Comparison of ENCODE assay signal across 20 cellular contexts in the genomic region with DNA sequence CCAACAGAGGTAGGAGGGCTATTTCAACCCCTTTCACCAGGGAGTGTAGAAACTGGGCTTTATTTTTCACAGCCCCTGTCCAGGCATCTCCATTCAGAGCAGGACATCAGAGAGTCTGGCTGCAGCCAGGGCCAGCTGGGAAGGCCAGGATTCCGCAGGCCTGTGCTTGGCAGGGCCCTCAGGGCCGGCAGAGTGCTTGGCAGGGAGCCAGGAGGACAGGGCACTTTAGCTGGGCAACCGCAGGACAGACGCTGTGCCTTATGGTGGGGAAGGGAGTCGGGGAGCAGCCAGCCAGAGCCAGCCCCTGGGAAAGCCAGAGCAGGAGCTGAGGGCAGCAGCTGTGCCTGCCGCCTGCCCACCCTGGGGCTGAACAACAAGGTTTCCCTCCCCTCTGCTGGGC. TPM values are rescaled to one million over a fixed set of nuclear protein-coding genes. Genes with fewer than 3 reads are reported as not detected.
DNase-seq lines count a peak whose midpoint lies in the region; ATAC-seq and TF ChIP-seq lines count a peak whose summit lies in the region.
"Had no signal": no experiment of that assay in that cellular context is flagged by ENCODE, and none has a peak within 500 bp of the region (broad histone marks: within the 10 kb centered on the region; RNA-seq: fewer than 3 reads in every experiment).

No MANE protein-coding gene starts in this region.

- no peaks in the 10 kb centered on the region for H3K4me1 ChIP-seq in left lung

- H3K27me3 ChIP-seq in left lung: peaks cover 0 to 14% of the 10 kb centered on the region in 2 donors

- peak; percentile 2 for DNase-seq in NCI-H2196 (lab: John Stamatoyannopoulos, UW; ENCODE audit: unreplicated experiment)
- DNase-seq in NCI-H2196 treated with DMSO at 0.1 percent for 48 hours (lab: John Stamatoyannopoulos, UW; ENCODE audit: unreplicated experiment): no peak
- peak; percentile 73 for DNase-seq in cerebellar cortex (ENCODE audit: low spot score)
- DNase-seq in left lung: no peak
- peak in 40 of 49 donors; percentile 6 to 82 (median 48) for DNase-seq in substantia nigra (lab: John Stamatoyannopoulos, UW)
- no peak for DNase-seq in activated CD4-positive, alpha-beta T cell treated with anti-CD3 and anti-CD28 coated beads for 1 hour
- DNase-seq: activated CD4-positive, alpha-beta T cell treated with anti-CD3 and anti-CD28 coated beads for 36 hours; activated naive CD4-positive, alpha-beta T cell treated with anti-CD3 and anti-CD28 coated beads, Interleukin-2, amount 50 U/mL, for 16 hours; CD4-positive, alpha-beta T cell; effector memory CD8-positive, alpha-beta T cell; NCI-H1092 treated with DMSO at 0.1 percent for 48 hours; NCI-H2171 treated with DMSO at 0.1 percent for 48 hours; SIG-M5; T-helper 9 cell had no signal

- TF ChIP-seq CTCF in left lung (IDR thresholded peaks at IDR 0.05): no peak

- H3K4me3 ChIP-seq in left lung: no peak overlapping the region
- H3K4me3 ChIP-seq: skin epidermis had no signal

- ATAC-seq in left lung (peak; percentile 62), GM18907 (IDR thresholded peaks at IDR 0.05; ENCODE audit: unreplicated experiment) (no peak), GM18870 (IDR thresholded peaks at IDR 0.05; ENCODE audit: unreplicated experiment) (no peak)
- ATAC-seq: activated CD4-positive, alpha-beta T cell treated with anti-CD3 and anti-CD28 coated beads for 36 hours; effector memory CD8-positive, alpha-beta T cell had no signal

- intact Hi-C loops in left lung (cut with DNase I): no loop called here

- H3K36me3 ChIP-seq in left lung: no peaks in the 10 kb centered on the region

- no peaks in the 10 kb centered on the region for H3K9me3 ChIP-seq in left lung

- H3K27ac ChIP-seq in left lung: no peak overlapping the region
- H3K27ac ChIP-seq in substantia nigra (ENCODE audit: low read depth, low read length, poor library complexity, severe bottlenecking): no peak overlapping the region
- H3K27ac ChIP-seq: skin epidermis had no signal

RNA-seq across cellular contexts. Expression of gene IQCF6, which starts 34.5 kb away (rescaled TPM):
- not detected for total RNA-seq in left lung
- total RNA-seq: activated CD4-positive, alpha-beta T cell treated with anti-CD3 and anti-CD28 coated beads for 36 hours; bronchial epithelial cell; CD4-positive, alpha-beta T cell; neural crest cell; urinary bladder had no signal

RNA-seq across cellular contexts. Expression of gene IQCF2, which starts 47.9 kb away (rescaled TPM):
- total RNA-seq in left lung: not detected
- total RNA-seq: activated CD4-positive, alpha-beta T cell treated with anti-CD3 and anti-CD28 coated beads for 36 hours; bronchial epithelial cell; CD4-positive, alpha-beta T cell; neural crest cell; urinary bladder had no signal

Comparison
In these comparisons a context has a peak if more than half of its experiments do, and no peak if none do; other contexts are left out.
1. DNase-seq: peak in NCI-H2196 (single experiment), cerebellar cortex (single experiment) and substantia nigra (40 of 49); none in NCI-H2196 treated with DMSO at 0.1 percent for 48 hours (single experiment), left lung (0 of 2) and activated CD4-positive, alpha-beta T cell treated with anti-CD3 and anti-CD28 coated beads for 1 hour (single experiment).